20 cellular contexts compared by ENCODE assay signal in genomic region chr6:166496460-166496859, GRCh38.
"Had no signal": no experiment of that assay in that cellular context is flagged by ENCODE, and none has a peak within 500 bp of the region (broad histone marks: within the 10 kb centered on the region; RNA-seq: fewer than 3 reads in every experiment).

No MANE protein-coding gene starts in this region.

- H3K4me3 Mint-ChIP-seq: activated CD4-positive, alpha-beta T cell treated with anti-CD3 and anti-CD28 coated beads, Interleukin-2, amount 10 ng/mL, durations not matched to agents 24 days and 14 days; activated CD8-positive, alpha-beta T cell treated with anti-CD3 and anti-CD28 coated beads, Interleukin-2, amount 10 ng/mL, durations not matched to agents 7 days and 5 days; naive thymus-derived CD4-positive, alpha-beta T cell had no signal

- H3K27me3 ChIP-seq: colonic mucosa, gastroesophageal sphincter, neutrophil, suprapubic skin had no signal

- H3K27ac ChIP-seq: colonic mucosa, gastroesophageal sphincter, neutrophil, suprapubic skin had no signal

- H3K9me3 Mint-ChIP-seq: activated CD4-positive, alpha-beta T cell treated with anti-CD3 and anti-CD28 coated beads, Interleukin-2, amount 10 ng/mL, durations not matched to agents 24 days and 14 days; activated naive CD4-positive, alpha-beta T cell treated with anti-CD3 and anti-CD28 coated beads, Interleukin-2, amount 50 U/mL, for 72 hours; naive thymus-derived CD4-positive, alpha-beta T cell; type B pancreatic cell had no signal

- H3K27ac Mint-ChIP-seq: activated CD4-positive, alpha-beta T cell treated with anti-CD3 and anti-CD28 coated beads, Interleukin-2, amount 10 ng/mL, durations not matched to agents 24 days and 14 days; activated CD8-positive, alpha-beta T cell treated with anti-CD3 and anti-CD28 coated beads, Interleukin-2, amount 10 ng/mL, durations not matched to agents 7 days and 5 days; naive thymus-derived CD4-positive, alpha-beta T cell; type B pancreatic cell had no signal

- H3K4me3 ChIP-seq: colonic mucosa, gastroesophageal sphincter, suprapubic skin had no signal

- H3K36me3 ChIP-seq: colonic mucosa had no signal

- ATAC-seq: activated CD8-positive, alpha-beta T cell treated with anti-CD3 and anti-CD28 coated beads, Interleukin-2, amount 10 ng/mL, durations not matched to agents 7 days and 5 days; activated naive CD4-positive, alpha-beta T cell treated with anti-CD3 and anti-CD28 coated beads, Interleukin-2, amount 50 U/mL, for 72 hours; gastroesophageal sphincter; left lobe of liver; naive thymus-derived CD4-positive, alpha-beta T cell had no signal

- DNase-seq: activated CD4-positive, alpha-beta T cell treated with anti-CD3 and anti-CD28 coated beads, Interleukin-2, amount 10 ng/mL, durations not matched to agents 24 days and 14 days; activated CD4-positive, CD25-positive, alpha-beta regulatory T cell; activated CD8-positive, alpha-beta memory T cell treated with anti-CD3 and anti-CD28 coated beads, Interleukin-2, amount 50 U/mL, for 4 hours; activated CD8-positive, alpha-beta T cell treated with anti-CD3 and anti-CD28 coated beads, Interleukin-2, amount 10 ng/mL, durations not matched to agents 7 days and 5 days; activated effector memory CD4-positive, alpha-beta T cell treated with anti-CD3 and anti-CD28 coated beads, Interleukin-2, amount 50 U/mL, for 16 hours; activated T-cell treated with anti-CD3 and anti-CD28 coated beads, Interleukin-2, amount 50 U/mL, for 48 hours; amniotic stem cell; central memory CD4-positive, alpha-beta T cell; colonic mucosa; mammary epithelial cell; naive thymus-derived CD4-positive, alpha-beta T cell; stimulated activated CD4-positive, alpha-beta T cell treated with anti-CD3 and anti-CD28 coated beads, Interleukin-15, amount 100 ng/mL, for 24 hours; stimulated activated CD4-positive, alpha-beta T cell treated with anti-CD3 and anti-CD28 coated beads, Interleukin-4, amount 100 ng/mL, for 1 hour; stimulated activated naive CD4-positive, alpha-beta T cell had no signal

- H3K27me3 Mint-ChIP-seq: activated CD4-positive, alpha-beta T cell treated with anti-CD3 and anti-CD28 coated beads, Interleukin-2, amount 10 ng/mL, durations not matched to agents 24 days and 14 days; naive thymus-derived CD4-positive, alpha-beta T cell; type B pancreatic cell had no signal
